12 cellular contexts compared by ENCODE assay signal in the genomic region with DNA sequence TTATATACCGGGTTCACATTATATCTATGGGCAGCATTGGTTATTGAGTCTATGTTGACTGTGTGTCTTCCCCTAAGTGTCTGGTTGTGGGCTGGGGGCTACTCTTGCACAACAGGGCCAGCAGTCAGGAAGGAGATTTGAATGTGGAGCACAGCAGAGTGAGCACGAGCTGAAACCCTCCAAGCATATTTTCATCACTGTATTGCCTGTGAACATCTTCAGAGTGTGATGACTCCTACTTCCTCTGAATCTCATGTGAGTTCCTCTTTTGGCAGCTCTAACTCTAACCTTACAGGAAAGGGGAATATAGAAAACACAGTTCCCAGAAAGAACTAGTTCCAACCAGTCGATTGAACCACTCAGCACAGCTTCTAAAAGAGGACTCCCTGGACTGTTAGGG.
DNase-seq lines count a peak whose midpoint lies in the region; TF ChIP-seq lines count a peak whose summit lies in the region.
"Had no signal": no experiment of that assay in that cellular context is flagged by ENCODE, and none has a peak within 500 bp of the region (broad histone marks: within the 10 kb centered on the region; RNA-seq: fewer than 3 reads in every experiment).

No MANE protein-coding gene starts in this region.

- no peak overlapping the region for H3K27ac Mint-ChIP-seq in activated T-cell treated with anti-CD3 and anti-CD28 coated beads, Interleukin-2, amount 50 U/mL, for 24 hours
- H3K27ac Mint-ChIP-seq: immature natural killer cell had no signal

- DNase-seq in HCEC 1CT (peak; percentile 13), iris pigment epithelial cell (ENCODE audit: low read depth) (peak; percentile 39), SJCRH30 (no peak), thyroid gland (no peak), NCI-H1092 (lab: John Stamatoyannopoulos, UW) (no peak)
- DNase-seq in activated T-cell treated with anti-CD3 and anti-CD28 coated beads, Interleukin-2, amount 50 U/mL, for 24 hours: no peak
- DNase-seq: immature natural killer cell, NCI-H82, T-helper 2 cell, testis had no signal

- H3K4me3 Mint-ChIP-seq in activated T-cell treated with anti-CD3 and anti-CD28 coated beads, Interleukin-2, amount 50 U/mL, for 24 hours: no peak overlapping the region
- H3K4me3 Mint-ChIP-seq: immature natural killer cell had no signal

- H3K4me2 ChIP-seq in BLaER1 treated with 17β-estradiol and CSF1 and Interleukin-3, amounts not matched to agents 10 nM and 100 nM: peak overlapping the region in 10 of 11 experiments; percentile 23 to 73 (median 58); a peak in 20 of 22 replicates
- peak overlapping the region; percentile 42 for H3K4me2 ChIP-seq in OCI-LY3 (ENCODE audit: low read length)

- peaks cover 1% of the 10 kb centered on the region for H3K4me1 Mint-ChIP-seq in activated T-cell treated with anti-CD3 and anti-CD28 coated beads, Interleukin-2, amount 50 U/mL, for 24 hours (ENCODE audit: low read depth)
- H3K4me1 Mint-ChIP-seq: immature natural killer cell had no signal

- intact Hi-C loops in thyroid gland (cut with DNase I): no loop called here

- WGBS in thyroid gland, 2 donors: 72 to 75% methylated on average over 3 of the region's 3 CpGs

- no peak overlapping the region for H3K4me3 ChIP-seq in BLaER1 treated with 17β-estradiol and CSF1 and Interleukin-3, amounts not matched to agents 10 nM and 100 nM
- H3K4me3 ChIP-seq in OCI-LY3 (ENCODE audit: low read length) (no peak overlapping the region), SJCRH30 (no peak overlapping the region), thyroid gland (replicated peaks in 1 of 3) (no peak overlapping the region)
- H3K4me3 ChIP-seq: testis had no signal

- no peaks in the 10 kb centered on the region for H3K36me3 Mint-ChIP-seq in activated T-cell treated with anti-CD3 and anti-CD28 coated beads, Interleukin-2, amount 50 U/mL, for 24 hours (ENCODE audit: low read depth)

- H3K9me3 ChIP-seq in BLaER1 treated with 17β-estradiol and CSF1 and Interleukin-3, amounts not matched to agents 10 nM and 100 nM (replicated peaks in 1 of 11): peaks cover 10 to 45% (median 28%) of the 10 kb centered on the region in 11 experiments; a peak in 21 of 22 replicates
- H3K9me3 ChIP-seq in OCI-LY3 (ENCODE audit: insufficient read depth, low read length) (peaks cover 6% of the 10 kb centered on the region; the same call in 1 of the 2 replicates), SJCRH30 (replicated peaks) (no peaks in the 10 kb centered on the region), thyroid gland (no peaks in the 10 kb centered on the region)
- H3K9me3 ChIP-seq: testis had no signal

- TF ChIP-seq CTCF in OCI-LY3 (IDR thresholded peaks at IDR 0.05; ENCODE audit: low read depth, low read length): no peak
- TF ChIP-seq CTCF in thyroid gland (IDR thresholded peaks at IDR 0.05): no peak

- H3K36me3 ChIP-seq in BLaER1 treated with 17β-estradiol and CSF1 and Interleukin-3, amounts not matched to agents 10 nM and 100 nM: no peaks in the 10 kb centered on the region
- H3K36me3 ChIP-seq in OCI-LY3 (replicated peaks; ENCODE audit: low read depth, low read length) (no peaks in the 10 kb centered on the region), SJCRH30 (no peaks in the 10 kb centered on the region), thyroid gland (no peaks in the 10 kb centered on the region)

- TF ChIP-seq POLR2A in thyroid gland (IDR thresholded peaks at IDR 0.05): no peak

- H3K9me3 Mint-ChIP-seq in activated T-cell treated with anti-CD3 and anti-CD28 coated beads, Interleukin-2, amount 50 U/mL, for 24 hours: peaks cover 7% of the 10 kb centered on the region

- H3K27me3 Mint-ChIP-seq in activated T-cell treated with anti-CD3 and anti-CD28 coated beads, Interleukin-2, amount 50 U/mL, for 24 hours: no peaks in the 10 kb centered on the region

- H2AFZ ChIP-seq in OCI-LY3 (ENCODE audit: low read depth, low read length): no peak overlapping the region

- no peaks in the 10 kb centered on the region for H3K79me2 ChIP-seq in OCI-LY3 (ENCODE audit: low read length)

- no peaks in the 10 kb centered on the region for H3K27me3 ChIP-seq in BLaER1 treated with 17β-estradiol and CSF1 and Interleukin-3, amounts not matched to agents 10 nM and 100 nM
- H3K27me3 ChIP-seq in OCI-LY3 (ENCODE audit: low read depth, low read length): no peaks in the 10 kb centered on the region
- H3K27me3 ChIP-seq in SJCRH30: no peaks in the 10 kb centered on the region
- H3K27me3 ChIP-seq in thyroid gland: no peaks in the 10 kb centered on the region
- H3K27me3 ChIP-seq: testis had no signal

- H3K9ac ChIP-seq in BLaER1 treated with 17β-estradiol and CSF1 and Interleukin-3, amounts not matched to agents 10 nM and 100 nM: peak overlapping the region in 6 of 11 experiments; percentile 17 to 50 (median 32); a peak in 4 of 22 replicates
- H3K9ac ChIP-seq in OCI-LY3 (ENCODE audit: low read length): no peak overlapping the region

- H3K4me1 ChIP-seq in BLaER1 treated with 17β-estradiol and CSF1 and Interleukin-3, amounts not matched to agents 10 nM and 100 nM: peaks cover 0 to 35% (median 24%) of the 10 kb centered on the region in 10 experiments; a peak in 15 of 20 replicates
- H3K4me1 ChIP-seq in OCI-LY3 (ENCODE audit: low read length) (peaks cover 15% of the 10 kb centered on the region), SJCRH30 (no peaks in the 10 kb centered on the region), thyroid gland (no peaks in the 10 kb centered on the region)
- H3K4me1 ChIP-seq: testis had no signal

- peak overlapping the region; percentile 10 to 84 (median 75); a peak in 20 of 22 replicates for H3K27ac ChIP-seq in BLaER1 treated with 17β-estradiol and CSF1 and Interleukin-3, amounts not matched to agents 10 nM and 100 nM
- H3K27ac ChIP-seq in OCI-LY3 (ENCODE audit: low read length): peak overlapping the region; percentile 44
- no peak overlapping the region for H3K27ac ChIP-seq in SJCRH30
- H3K27ac ChIP-seq in thyroid gland: no peak overlapping the region
- H3K27ac ChIP-seq: testis had no signal

- H4K20me1 ChIP-seq in BLaER1 treated with 17β-estradiol and CSF1 and Interleukin-3, amounts not matched to agents 10 nM and 100 nM: no peaks in the 10 kb centered on the region
- no peaks in the 10 kb centered on the region for H4K20me1 ChIP-seq in OCI-LY3 (ENCODE audit: insufficient read depth, low read length)

Comparison
In these comparisons a context has a peak if more than half of its experiments do, and no peak if none do; other contexts are left out.
1. H3K27ac ChIP-seq: peak in BLaER1 treated with 17β-estradiol and CSF1 and Interleukin-3, amounts not matched to agents 10 nM and 100 nM (11 of 11) and OCI-LY3 (single experiment); none in SJCRH30 (single experiment) and thyroid gland (0 of 3).
2. DNase-seq: peak in HCEC 1CT (single experiment) and iris pigment epithelial cell (single experiment); none in activated T-cell treated with anti-CD3 and anti-CD28 coated beads, Interleukin-2, amount 50 U/mL, for 24 hours (single experiment), SJCRH30 (0 of 2), thyroid gland (0 of 2) and NCI-H1092 (single experiment).